ENCODE assay signal across 24 cellular contexts in the genomic region with DNA sequence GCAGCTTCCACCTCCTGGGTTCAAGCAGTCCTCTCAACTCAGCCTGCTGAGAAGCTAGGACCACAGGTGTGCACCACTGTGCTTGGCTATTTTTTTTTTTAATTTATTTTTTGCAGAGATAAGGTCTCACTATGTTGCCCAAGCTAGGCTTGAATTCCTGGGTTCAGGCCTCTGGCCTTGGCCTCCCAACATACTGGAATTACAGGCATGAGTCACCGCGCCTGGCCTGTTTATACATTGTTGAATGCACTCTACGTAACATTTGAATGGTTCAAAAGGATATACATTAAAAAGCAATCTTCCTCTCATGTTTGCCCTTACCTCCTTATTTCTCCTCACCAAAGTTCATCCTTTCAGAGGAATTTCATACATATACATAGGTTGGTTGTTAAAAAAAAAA.
"Had no signal": no experiment of that assay in that cellular context is flagged by ENCODE, and none has a peak within 500 bp of the region (broad histone marks: within the 10 kb centered on the region; RNA-seq: fewer than 3 reads in every experiment).

No MANE protein-coding gene starts in this region.

- H3K9me3 Mint-ChIP-seq: effector memory CD8-positive, alpha-beta T cell; naive thymus-derived CD4-positive, alpha-beta T cell; nephron; neural progenitor cell; stimulated activated naive B cell treated with anti-CD40 and anti-IgM and Interleukin-4, amounts not matched to agents 10 μg/mL and 1 μg/mL and 100 μg/mL, for 72 hours; stimulated activated naive CD8-positive, alpha-beta T cell treated with anti-CD3 and anti-CD28 coated beads, Interleukin-15, Interleukin-2, amounts not matched to agents 100 ng/mL and 50 ng/mL, for 24 hours had no signal

- H3K27ac Mint-ChIP-seq: effector memory CD8-positive, alpha-beta T cell; naive thymus-derived CD4-positive, alpha-beta T cell; nephron; neural progenitor cell; stimulated activated naive B cell treated with anti-CD40 and anti-IgM and Interleukin-4, amounts not matched to agents 10 μg/mL and 1 μg/mL and 100 μg/mL, for 72 hours; stimulated activated naive CD8-positive, alpha-beta T cell treated with anti-CD3 and anti-CD28 coated beads, Interleukin-15, Interleukin-2, amounts not matched to agents 100 ng/mL and 50 ng/mL, for 24 hours had no signal

- H3K27me3 ChIP-seq: gastrocnemius medialis, heart left ventricle, hepatocyte, left lung, neural progenitor cell, right atrium auricular region, sigmoid colon, spleen, tibial nerve, upper lobe of right lung, uterus had no signal

- DNase-seq: effector memory CD8-positive, alpha-beta T cell; foreskin fibroblast; gastrocnemius medialis; heart left ventricle; kidney; left cardiac atrium; left lung; midbrain; sigmoid colon; spleen; stimulated activated CD4-positive, alpha-beta T cell treated with anti-CD3 and anti-CD28 coated beads, Interleukin-4, amount 100 ng/mL, for 4 hours; stimulated activated naive B cell treated with anti-CD40 and anti-IgM and Interleukin-4, amounts not matched to agents 10 μg/mL and 1 μg/mL and 100 μg/mL, for 72 hours; upper lobe of right lung; uterus had no signal

- H2AFZ ChIP-seq: hepatocyte, neural progenitor cell had no signal

- H3K27me3 Mint-ChIP-seq: effector memory CD8-positive, alpha-beta T cell; stimulated activated naive B cell treated with anti-CD40 and anti-IgM and Interleukin-4, amounts not matched to agents 10 μg/mL and 1 μg/mL and 100 μg/mL, for 72 hours; stimulated activated naive CD8-positive, alpha-beta T cell treated with anti-CD3 and anti-CD28 coated beads, Interleukin-15, Interleukin-2, amounts not matched to agents 100 ng/mL and 50 ng/mL, for 24 hours had no signal

- ATAC-seq: gastrocnemius medialis; heart left ventricle; left cardiac atrium; left lung; stimulated activated naive B cell treated with anti-CD40 and anti-IgM and Interleukin-4, amounts not matched to agents 10 μg/mL and 1 μg/mL and 100 μg/mL, for 72 hours had no signal

- H3K36me3 ChIP-seq: gastrocnemius medialis, heart left ventricle, left lung, neural progenitor cell, prostate gland, right atrium auricular region, sigmoid colon, spleen, thoracic aorta, tibial nerve, upper lobe of right lung, uterus had no signal

- H3K36me3 Mint-ChIP-seq: naive thymus-derived CD4-positive, alpha-beta T cell; neural progenitor cell; stimulated activated naive B cell treated with anti-CD40 and anti-IgM and Interleukin-4, amounts not matched to agents 10 μg/mL and 1 μg/mL and 100 μg/mL, for 72 hours had no signal

- H3K4me1 ChIP-seq: gastrocnemius medialis, heart left ventricle, neural progenitor cell, prostate gland, right atrium auricular region, sigmoid colon, tibial nerve, upper lobe of right lung, uterus had no signal

- H3K4me3 ChIP-seq: coronary artery, gastrocnemius medialis, heart left ventricle, hepatocyte, left lung, neural progenitor cell, prostate gland, right atrium auricular region, sigmoid colon, spleen, thoracic aorta, tibial nerve, upper lobe of right lung, uterus had no signal

- H3K4me2 ChIP-seq: hepatocyte, neural progenitor cell had no signal

- H3K27ac ChIP-seq: coronary artery, gastrocnemius medialis, heart left ventricle, hepatocyte, left lung, neural progenitor cell, prostate gland, right atrium auricular region, sigmoid colon, spleen, thoracic aorta, tibial nerve, upper lobe of right lung, uterus had no signal

- H3K4me1 Mint-ChIP-seq: nephron had no signal

- H3K9me3 ChIP-seq: gastrocnemius medialis, heart left ventricle, left lung, prostate gland, right atrium auricular region, sigmoid colon, spleen, thoracic aorta, tibial nerve, upper lobe of right lung, uterus had no signal

- H3K4me3 Mint-ChIP-seq: effector memory CD8-positive, alpha-beta T cell; naive thymus-derived CD4-positive, alpha-beta T cell; nephron; neural progenitor cell; stimulated activated naive B cell treated with anti-CD40 and anti-IgM and Interleukin-4, amounts not matched to agents 10 μg/mL and 1 μg/mL and 100 μg/mL, for 72 hours; stimulated activated naive CD8-positive, alpha-beta T cell treated with anti-CD3 and anti-CD28 coated beads, Interleukin-15, Interleukin-2, amounts not matched to agents 100 ng/mL and 50 ng/mL, for 24 hours had no signal

- H3K9ac ChIP-seq: neural progenitor cell had no signal

- H3K79me2 ChIP-seq: hepatocyte had no signal
